ENCODE assay signal across 22 cellular contexts in the genomic region with DNA sequence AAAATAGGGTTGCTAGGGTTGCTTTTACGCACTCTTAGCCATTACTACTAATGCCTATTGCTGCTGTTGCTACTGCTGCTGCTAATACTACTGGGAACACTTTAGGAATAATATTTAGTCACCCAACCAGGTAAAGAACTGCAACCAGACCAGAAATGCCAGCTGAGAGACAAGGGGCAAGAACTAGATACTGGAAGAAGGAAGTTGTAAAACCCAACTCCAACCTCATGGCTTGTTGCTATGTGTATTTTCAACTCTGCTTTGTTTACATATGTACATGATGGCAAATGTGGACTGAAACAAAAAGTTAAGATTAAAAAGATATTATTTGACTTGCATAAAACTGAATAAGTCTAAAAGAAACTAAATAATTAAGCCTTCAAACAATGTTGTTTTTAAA.
DNase-seq lines count a peak whose midpoint lies in the region; FAIRE-seq and TF ChIP-seq lines count a peak whose summit lies in the region.
"Had no signal": no experiment of that assay in that cellular context is flagged by ENCODE, and none has a peak within 500 bp of the region (broad histone marks: within the 10 kb centered on the region; RNA-seq: fewer than 3 reads in every experiment).

No MANE protein-coding gene starts in this region.

- DNase-seq in NOMO-1 treated with DMSO at 0.1 percent for 48 hours (lab: John Stamatoyannopoulos, UW; ENCODE audit: unreplicated experiment) (peak; percentile 25), NOMO-1 treated with dmso at 0.1 percent for 144 hours (lab: John Stamatoyannopoulos, UW; ENCODE audit: unreplicated experiment) (no peak), NCI-H526 (lab: John Stamatoyannopoulos, UW) (peak; percentile 38 to 61), colonic mucosa (peak; percentile 21), small intestine (peak; percentile 48), SIG-M5 (lab: John Stamatoyannopoulos, UW) (no peak)
- DNase-seq in CD4-positive, alpha-beta memory T cell = no peak
- no peak for DNase-seq in activated T-cell treated with anti-CD3 and anti-CD28 coated beads, Interleukin-2, amount 50 U/mL, for 48 hours
- DNase-seq: GM23248; H9; KG1; NCI-H1694; NCI-H2171 treated with DMSO at 0.1 percent for 48 hours; NK-92 treated with Interleukin-12 subunit alpha and Interleukin-12 subunit beta, amount 100 ng/mL, for 24 hours; PC-9; RPMI8226; SHP77; SW 1271 had no signal

- no peak for TF ChIP-seq CTCF in colonic mucosa (IDR thresholded peaks at IDR 0.05)

- peaks cover 8% of the 10 kb centered on the region for H3K4me1 ChIP-seq in colonic mucosa
- peaks cover 3 to 9% of the 10 kb centered on the region in 2 donors for H3K4me1 ChIP-seq in small intestine (ENCODE audit: control insufficient read depth in 2 of 2, insufficient read depth in 1 of 2, low read depth in 1 of 2, low read length in 1 of 2)
- H3K4me1 ChIP-seq in CD4-positive, alpha-beta memory T cell (ENCODE audit: insufficient read depth, low read length) = no peaks in the 10 kb centered on the region

- 78 to 84% (median 83%) methylated on average over 1 of the region's 1 CpG for WGBS in small intestine, 3 donors

- H3K27ac ChIP-seq in colonic mucosa = no peak overlapping the region
- H3K27ac ChIP-seq in small intestine (ENCODE audit: low read depth in 1 of 2, low read length in 1 of 2) = no peak overlapping the region
- no peak overlapping the region for H3K27ac ChIP-seq in CD4-positive, alpha-beta memory T cell (ENCODE audit: low read depth, low read length)
- H3K27ac ChIP-seq: A549, GM23248, PC-9, SK-N-MC had no signal

- no peak overlapping the region for H3K9ac ChIP-seq in colonic mucosa (ENCODE audit: low read depth in 2 of 2, low read length in 2 of 2)
- H3K9ac ChIP-seq: GM23248 had no signal

- no peaks in the 10 kb centered on the region for H3K27me3 Mint-ChIP-seq in CD4-positive, alpha-beta memory T cell
- H3K27me3 Mint-ChIP-seq: B cell had no signal

- POLR2A ChIA-PET in CD4-positive, alpha-beta memory T cell (lab: Charles Lee; ENCODE audit: partially characterized antibody) = no interaction called here

- no peak overlapping the region for H3K27ac Mint-ChIP-seq in CD4-positive, alpha-beta memory T cell
- H3K27ac Mint-ChIP-seq: B cell, H9 had no signal

- H3K4me3 ChIP-seq in colonic mucosa = no peak overlapping the region
- H3K4me3 ChIP-seq in small intestine (ENCODE audit: low read depth in 1 of 2, low read length in 2 of 2) = no peak overlapping the region
- H3K4me3 ChIP-seq in CD4-positive, alpha-beta memory T cell (ENCODE audit: low read length in 2 of 2) = no peak overlapping the region
- H3K4me3 ChIP-seq: A549, GM23248, PC-9, SK-N-MC had no signal

- H3K36me3 Mint-ChIP-seq in CD4-positive, alpha-beta memory T cell = no peaks in the 10 kb centered on the region

- H3K9me3 ChIP-seq in colonic mucosa = no peaks in the 10 kb centered on the region
- no peaks in the 10 kb centered on the region for H3K9me3 ChIP-seq in small intestine (ENCODE audit: control insufficient read depth, low read depth)
- H3K9me3 ChIP-seq in CD4-positive, alpha-beta memory T cell (ENCODE audit: control insufficient read depth in 1 of 2, low read length in 2 of 2) = no peaks in the 10 kb centered on the region
- H3K9me3 ChIP-seq: A549 had no signal

- H3K36me3 ChIP-seq in colonic mucosa (no peaks in the 10 kb centered on the region), small intestine (ENCODE audit: control insufficient read depth in 2 of 2, insufficient read depth in 2 of 2, low read length in 2 of 2) (no peaks in the 10 kb centered on the region)
- H3K36me3 ChIP-seq in CD4-positive, alpha-beta memory T cell (ENCODE audit: insufficient read depth, low read length) = no peaks in the 10 kb centered on the region

- H3K4me1 Mint-ChIP-seq in CD4-positive, alpha-beta memory T cell = no peaks in the 10 kb centered on the region
- H3K4me1 Mint-ChIP-seq: B cell had no signal

- peaks cover 0 to 10% (median under 1%) of the 10 kb centered on the region in 8 donors for H3K9me3 Mint-ChIP-seq in CD4-positive, alpha-beta memory T cell
- H3K9me3 Mint-ChIP-seq: H9 had no signal

- H3K27me3 ChIP-seq in colonic mucosa (no peaks in the 10 kb centered on the region), small intestine (ENCODE audit: control insufficient read depth in 2 of 2, insufficient read depth in 2 of 2, low read length in 2 of 2) (no peaks in the 10 kb centered on the region)
- no peaks in the 10 kb centered on the region for H3K27me3 ChIP-seq in CD4-positive, alpha-beta memory T cell (ENCODE audit: insufficient read depth, low read length)

- CTCF ChIA-PET in CD4-positive, alpha-beta memory T cell (lab: Charles Lee; ENCODE audit: partially characterized antibody) = no interaction called here

- H3K4me3 Mint-ChIP-seq in CD4-positive, alpha-beta memory T cell = no peak overlapping the region
- H3K4me3 Mint-ChIP-seq: B cell, H9 had no signal

- FAIRE-seq in small intestine (lab: Jason Lieb, UNC) = no peak
- FAIRE-seq: A549, GM12891 had no signal

- intact Hi-C loops in colonic mucosa (cut with DNase I) = no loop called here
- intact Hi-C loops in CD4-positive, alpha-beta memory T cell (cut with micrococcal nuclease) = no loop called here

Comparison
In these comparisons a context has a peak if more than half of its experiments do, and no peak if none do; other contexts are left out.
1. DNase-seq: peak in NOMO-1 treated with DMSO at 0.1 percent for 48 hours (single experiment), NCI-H526 (2 of 2), colonic mucosa (single experiment) and small intestine (single experiment); none in NOMO-1 treated with dmso at 0.1 percent for 144 hours (single experiment), CD4-positive, alpha-beta memory T cell (0 of 5), activated T-cell treated with anti-CD3 and anti-CD28 coated beads, Interleukin-2, amount 50 U/mL, for 48 hours (0 of 2) and SIG-M5 (single experiment).